9 cellular contexts compared by ENCODE assay signal in the genomic region with DNA sequence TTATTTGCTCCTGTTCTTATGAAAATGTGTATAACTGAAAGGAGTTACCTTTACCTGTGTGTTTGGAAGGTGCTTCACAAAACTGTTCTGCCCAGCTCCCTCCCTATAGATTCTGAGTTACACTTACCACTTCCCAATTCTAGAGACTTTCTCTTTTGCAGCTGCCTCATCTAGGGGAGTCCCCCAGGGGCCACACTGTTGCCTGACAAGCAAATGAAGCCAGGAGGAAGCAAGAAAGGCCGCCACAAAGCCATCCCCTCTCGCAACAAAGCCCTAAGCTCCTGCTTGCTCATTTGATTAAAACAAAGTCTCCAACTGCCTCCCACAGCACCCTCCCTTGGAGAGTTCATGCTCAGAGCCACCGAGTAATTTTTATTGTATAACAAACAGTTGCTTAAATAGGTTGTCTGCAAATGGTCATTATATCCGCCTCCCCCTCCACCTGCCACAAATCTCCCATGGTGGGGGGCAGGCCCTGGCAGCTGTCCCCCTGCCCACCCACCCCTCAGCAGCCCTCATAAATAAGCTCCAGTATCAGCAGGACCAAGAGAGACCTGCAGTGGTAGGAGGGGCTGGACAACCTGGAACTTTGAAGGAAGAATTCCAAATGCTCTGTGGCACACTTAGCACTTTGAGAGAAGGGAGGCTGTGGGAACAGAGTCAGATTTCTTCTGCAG.
DNase-seq lines count a peak whose midpoint lies in the region; ATAC-seq, FAIRE-seq and TF ChIP-seq lines count a peak whose summit lies in the region.
"Had no signal": no experiment of that assay in that cellular context is flagged by ENCODE, and none has a peak within 500 bp of the region (broad histone marks: within the 10 kb centered on the region; RNA-seq: fewer than 3 reads in every experiment).

No MANE protein-coding gene starts in this region.

- POLR2A ChIA-PET in naive thymus-derived CD8-positive, alpha-beta T cell (lab: Charles Lee) = interaction anchor here (0.8 kb wide), 1 partner anchor 20 kb away, joined by 3 read pairs; no protein-coding TSS in a partner anchor

- H3K27ac ChIP-seq in MM.1S (ENCODE audit: low read length) = no peak overlapping the region
- H3K27ac ChIP-seq in kidney (ENCODE audit: low read depth in 2 of 2, low read length in 2 of 2) = no peak overlapping the region

- H3K4me1 Mint-ChIP-seq in naive thymus-derived CD8-positive, alpha-beta T cell = peaks cover 3 to 11% (median 6%) of the 10 kb centered on the region in 4 donors

- peak; percentile 99 for ATAC-seq in HG02571 (IDR thresholded peaks at IDR 0.05; ENCODE audit: unreplicated experiment)
- peak; percentile 39 to 42 for ATAC-seq in naive thymus-derived CD8-positive, alpha-beta T cell

- TF ChIP-seq CTCF in MM.1S (IDR thresholded peaks at IDR 0.05; ENCODE audit: low read length) = no peak
- no peak for TF ChIP-seq CTCF in kidney (IDR thresholded peaks at IDR 0.05; ENCODE audit: borderline replicate concordance, extremely low read depth, insufficient read depth)

- no peak overlapping the region for H3K4me2 ChIP-seq in MM.1S (ENCODE audit: low read depth, low read length)

- DNase-seq in SKM-1 treated with dmso at 0.1 percent for 144 hours (lab: John Stamatoyannopoulos, UW; ENCODE audit: unreplicated experiment) (peak; percentile 23), SKM-1 (lab: John Stamatoyannopoulos, UW; ENCODE audit: unreplicated experiment) (no peak), MM.1S (peak; percentile 27), kidney (no peak), D341Med (ENCODE audit: low spot score) (no peak), medulla oblongata (ENCODE audit: extremely low spot score) (no peak)
- DNase-seq in naive thymus-derived CD8-positive, alpha-beta T cell = peak in 2 of 10 donors; percentile 5 to 10
- DNase-seq: IMR-90 had no signal

- intact Hi-C loops in kidney (cut with DNase I) = no loop called here

- H3K36me3 ChIP-seq in MM.1S (replicated peaks; ENCODE audit: insufficient read depth, low read length) (no peaks in the 10 kb centered on the region), kidney (ENCODE audit: control insufficient read depth in 1 of 2, insufficient read depth in 2 of 2, low read length in 2 of 2) (no peaks in the 10 kb centered on the region)

- no peak overlapping the region for H3K4me3 Mint-ChIP-seq in naive thymus-derived CD8-positive, alpha-beta T cell

- H3K4me1 ChIP-seq in MM.1S (ENCODE audit: low read length) = no peaks in the 10 kb centered on the region
- H3K4me1 ChIP-seq in kidney (ENCODE audit: control insufficient read depth in 1 of 2, insufficient read depth in 1 of 2, low read depth in 1 of 2, low read length in 2 of 2) = no peaks in the 10 kb centered on the region

- FAIRE-seq in kidney (lab: Jason Lieb, UNC) = no peak

- no peaks in the 10 kb centered on the region for H3K27me3 ChIP-seq in MM.1S (replicated peaks; ENCODE audit: insufficient read depth, low read length)

- H3K9ac ChIP-seq in MM.1S (ENCODE audit: low read length) (no peak overlapping the region), kidney (ENCODE audit: low read length in 2 of 2) (no peak overlapping the region)

- H3K79me2 ChIP-seq in MM.1S (ENCODE audit: low read length) = no peaks in the 10 kb centered on the region

- H3F3A ChIP-seq in MM.1S (ENCODE audit: insufficient read depth, low read length) = no peaks in the 10 kb centered on the region

- H3K27ac Mint-ChIP-seq in naive thymus-derived CD8-positive, alpha-beta T cell = peak overlapping the region in 2 of 10 donors; percentile 28 to 44

- no peak overlapping the region for H2AFZ ChIP-seq in MM.1S (ENCODE audit: low read length)

- H3K9me3 Mint-ChIP-seq in naive thymus-derived CD8-positive, alpha-beta T cell = no peaks in the 10 kb centered on the region

- no peaks in the 10 kb centered on the region for H3K9me2 ChIP-seq in MM.1S (replicated peaks; ENCODE audit: insufficient read depth, low read length)

- H3K27me3 Mint-ChIP-seq in naive thymus-derived CD8-positive, alpha-beta T cell = peaks cover 0 to 4% (median 2%) of the 10 kb centered on the region in 5 donors

- H3K9me3 ChIP-seq in MM.1S (replicated peaks; ENCODE audit: insufficient read depth, low read length) (no peaks in the 10 kb centered on the region), kidney (ENCODE audit: control insufficient read depth in 1 of 2, low read length in 2 of 2) (no peaks in the 10 kb centered on the region)

- no peak overlapping the region for H3K4me3 ChIP-seq in MM.1S (ENCODE audit: low read length)
- H3K4me3 ChIP-seq in kidney (ENCODE audit: low read length in 2 of 2) = no peak overlapping the region

- no peaks in the 10 kb centered on the region for H4K20me1 ChIP-seq in MM.1S (ENCODE audit: insufficient read depth, low read length)

- peaks cover 0 to 2% (median 0%) of the 10 kb centered on the region in 3 donors for H3K36me3 Mint-ChIP-seq in naive thymus-derived CD8-positive, alpha-beta T cell

Comparison
In these comparisons a context has a peak if more than half of its experiments do, and no peak if none do; other contexts are left out.
1. DNase-seq: peak in SKM-1 treated with dmso at 0.1 percent for 144 hours (single experiment) and MM.1S (single experiment); none in SKM-1 (single experiment), kidney (single experiment), D341Med (single experiment) and medulla oblongata (single experiment).